In genomic region chr4:28225689-28226353, GRCh38 we compare ENCODE assay signal across 1 cellular context.
TF ChIP-seq lines count a peak whose summit lies in the region.

No MANE protein-coding gene starts in this region.

TF ChIP-seq in H1, 55 proteins besides CTCF, POLR2A, EP300 and RAD21 (continued from another document):
- TF ChIP-seq CHD7 (IDR thresholded peaks at IDR 0.05; ENCODE audit: insufficient replicate concordance, low read length) (no peak), KDM5A (IDR thresholded peaks at IDR 0.05; ENCODE audit: low read length) (no peak), SIX5 (IDR thresholded peaks at IDR 0.05; ENCODE audit: low read depth, low read length) (no peak), YY1 (IDR thresholded peaks at IDR 0.05; ENCODE audit: low read depth, low read length) (no peak), RBBP5 (IDR thresholded peaks at IDR 0.05; ENCODE audit: borderline replicate concordance, low read depth, low read length) (no peak), TEAD4 (IDR thresholded peaks at IDR 0.05; ENCODE audit: low read depth, low read length) (no peak)
